In genomic region chr14:63545431-63545830, GRCh38 we compare ENCODE assay signal across 23 cellular contexts.
"Had no signal": no experiment of that assay in that cellular context is flagged by ENCODE, and none has a peak within 500 bp of the region (broad histone marks: within the 10 kb centered on the region; RNA-seq: fewer than 3 reads in every experiment).

No MANE protein-coding gene starts in this region.

- H3K27ac ChIP-seq: left lung, lower lobe of right lung, pancreas, prostate gland, skin epidermis, spleen had no signal

- H3K36me3 ChIP-seq: left lung, lower lobe of right lung, pancreas, prostate gland, spleen had no signal

- H3K4me3 ChIP-seq: left lung, lower lobe of right lung, pancreas, prostate gland, skin epidermis had no signal

- H3K27me3 Mint-ChIP-seq: naive thymus-derived CD8-positive, alpha-beta T cell; stimulated activated memory B cell treated with anti-CD40 and anti-IgM and Interleukin-4, amounts not matched to agents 10 μg/mL and 1 μg/mL and 100 μg/mL, for 72 hours; stimulated activated naive CD8-positive, alpha-beta T cell treated with anti-CD3 and anti-CD28 coated beads, Interleukin-15, amount 100 ng/mL, for 72 hours; type B pancreatic cell had no signal

- H3K9me3 ChIP-seq: left lung, lower lobe of right lung, pancreas, prostate gland, spleen, tibial nerve had no signal

- H3K27ac Mint-ChIP-seq: stimulated activated memory B cell treated with anti-CD40 and anti-IgM and Interleukin-4, amounts not matched to agents 10 μg/mL and 1 μg/mL and 100 μg/mL, for 72 hours; stimulated activated naive CD8-positive, alpha-beta T cell treated with anti-CD3 and anti-CD28 coated beads, Interleukin-15, amount 100 ng/mL, for 72 hours; type B pancreatic cell had no signal

- DNase-seq: immature natural killer cell; kidney; left colon; left lung; lower lobe of right lung; mammary epithelial cell; mesenchymal stem cell; naive thymus-derived CD8-positive, alpha-beta T cell; pancreas; retina; right cardiac atrium; spleen; stimulated activated CD4-positive, alpha-beta T cell treated with anti-CD3 and anti-CD28 coated beads, Interleukin-4, amount 100 ng/mL, for 4 hours; stimulated activated CD8-positive, alpha-beta memory T cell treated with anti-CD3 and anti-CD28 coated beads, Interleukin-4, amount 100 ng/mL, for 48 hours; stimulated activated naive CD4-positive, alpha-beta T cell treated with Interleukin-2 at 50 U/mL for 16 hours; stimulated activated naive CD8-positive, alpha-beta T cell treated with anti-CD3 and anti-CD28 coated beads, Interleukin-15, amount 100 ng/mL, for 72 hours had no signal

- H3K4me1 ChIP-seq: prostate gland had no signal

- H3K9me3 Mint-ChIP-seq: immature natural killer cell; naive thymus-derived CD8-positive, alpha-beta T cell; nephron; stimulated activated memory B cell treated with anti-CD40 and anti-IgM and Interleukin-4, amounts not matched to agents 10 μg/mL and 1 μg/mL and 100 μg/mL, for 72 hours; stimulated activated naive CD8-positive, alpha-beta T cell treated with anti-CD3 and anti-CD28 coated beads, Interleukin-15, amount 100 ng/mL, for 72 hours; type B pancreatic cell had no signal

- H3K36me3 Mint-ChIP-seq: stimulated activated memory B cell treated with anti-CD40 and anti-IgM and Interleukin-4, amounts not matched to agents 10 μg/mL and 1 μg/mL and 100 μg/mL, for 72 hours had no signal

- ATAC-seq: left colon; left lung; lower lobe of right lung; naive thymus-derived CD8-positive, alpha-beta T cell; pancreas; right cardiac atrium; stimulated activated memory B cell treated with anti-CD40 and anti-IgM and Interleukin-4, amounts not matched to agents 10 μg/mL and 1 μg/mL and 100 μg/mL, for 72 hours; stimulated activated naive CD8-positive, alpha-beta T cell treated with anti-CD3 and anti-CD28 coated beads, Interleukin-15, amount 100 ng/mL, for 72 hours had no signal

- FAIRE-seq: islet of Langerhans, kidney, pancreas had no signal

- H3K27me3 ChIP-seq: left lung, pancreas, spleen, tibial nerve had no signal
